In genomic region chr17:44002141-44002848, GRCh38 we compare ENCODE assay signal across 1 cellular context.
TF ChIP-seq lines count a peak whose summit lies in the region.

No MANE protein-coding gene starts in this region.

TF ChIP-seq in HepG2, 621 proteins besides CTCF, POLR2A, EP300 and RAD21 (continued from another document and continues in another):
- TF ChIP-seq, protein P1, sequence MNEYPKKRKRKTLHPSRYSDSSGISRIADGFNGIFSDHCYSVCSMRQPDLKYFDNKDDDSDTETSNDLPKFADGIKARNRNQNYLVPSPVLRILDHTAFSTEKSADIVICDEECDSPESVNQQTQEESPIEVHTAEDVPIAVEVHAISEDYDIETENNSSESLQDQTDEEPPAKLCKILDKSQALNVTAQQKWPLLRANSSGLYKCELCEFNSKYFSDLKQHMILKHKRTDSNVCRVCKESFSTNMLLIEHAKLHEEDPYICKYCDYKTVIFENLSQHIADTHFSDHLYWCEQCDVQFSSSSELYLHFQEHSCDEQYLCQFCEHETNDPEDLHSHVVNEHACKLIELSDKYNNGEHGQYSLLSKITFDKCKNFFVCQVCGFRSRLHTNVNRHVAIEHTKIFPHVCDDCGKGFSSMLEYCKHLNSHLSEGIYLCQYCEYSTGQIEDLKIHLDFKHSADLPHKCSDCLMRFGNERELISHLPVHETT (CRISPR knock-in tag; conservative IDR thresholded peaks at IDR 0.05) = peak; percentile 71; the same call in 1 of the 2 replicates
- TF ChIP-seq KLF6 (CRISPR knock-in tag; IDR thresholded peaks at IDR 0.05) = peak; percentile 97
- peak; percentile 88; the same call in 1 of the 2 replicates for TF ChIP-seq HMGXB3 (CRISPR knock-in tag; IDR thresholded peaks at IDR 0.05; ENCODE audit: borderline replicate concordance)
- peak; percentile 91; the same call in 1 of the 3 replicates for TF ChIP-seq MXI1 (IDR thresholded peaks at IDR 0.05; ENCODE audit: borderline replicate concordance, low read depth, low read length)
- TF ChIP-seq ZNF747 (CRISPR knock-in tag; IDR thresholded peaks at IDR 0.05; ENCODE audit: borderline replicate concordance) = 0 out of 2 replicates have a peak, but pooled peaks have one; percentile 58
- TF ChIP-seq, protein P2, sequence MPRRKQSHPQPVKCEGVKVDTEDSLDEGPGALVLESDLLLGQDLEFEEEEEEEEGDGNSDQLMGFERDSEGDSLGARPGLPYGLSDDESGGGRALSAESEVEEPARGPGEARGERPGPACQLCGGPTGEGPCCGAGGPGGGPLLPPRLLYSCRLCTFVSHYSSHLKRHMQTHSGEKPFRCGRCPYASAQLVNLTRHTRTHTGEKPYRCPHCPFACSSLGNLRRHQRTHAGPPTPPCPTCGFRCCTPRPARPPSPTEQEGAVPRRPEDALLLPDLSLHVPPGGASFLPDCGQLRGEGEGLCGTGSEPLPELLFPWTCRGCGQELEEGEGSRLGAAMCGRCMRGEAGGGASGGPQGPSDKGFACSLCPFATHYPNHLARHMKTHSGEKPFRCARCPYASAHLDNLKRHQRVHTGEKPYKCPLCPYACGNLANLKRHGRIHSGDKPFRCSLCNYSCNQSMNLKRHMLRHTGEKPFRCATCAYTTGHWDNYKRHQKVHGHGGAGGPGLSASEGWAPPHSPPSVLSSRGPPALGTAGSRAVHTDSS (CRISPR knock-in tag; conservative IDR thresholded peaks at IDR 0.05) = no peak
- TF ChIP-seq, protein P3, sequence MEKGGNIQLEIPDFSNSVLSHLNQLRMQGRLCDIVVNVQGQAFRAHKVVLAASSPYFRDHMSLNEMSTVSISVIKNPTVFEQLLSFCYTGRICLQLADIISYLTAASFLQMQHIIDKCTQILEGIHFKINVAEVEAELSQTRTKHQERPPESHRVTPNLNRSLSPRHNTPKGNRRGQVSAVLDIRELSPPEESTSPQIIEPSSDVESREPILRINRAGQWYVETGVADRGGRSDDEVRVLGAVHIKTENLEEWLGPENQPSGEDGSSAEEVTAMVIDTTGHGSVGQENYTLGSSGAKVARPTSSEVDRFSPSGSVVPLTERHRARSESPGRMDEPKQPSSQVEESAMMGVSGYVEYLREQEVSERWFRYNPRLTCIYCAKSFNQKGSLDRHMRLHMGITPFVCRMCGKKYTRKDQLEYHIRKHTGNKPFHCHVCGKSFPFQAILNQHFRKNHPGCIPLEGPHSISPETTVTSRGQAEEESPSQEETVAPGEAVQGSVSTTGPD (CRISPR knock-in tag; IDR thresholded peaks at IDR 0.05) = no peak
- TF ChIP-seq, protein P4, sequence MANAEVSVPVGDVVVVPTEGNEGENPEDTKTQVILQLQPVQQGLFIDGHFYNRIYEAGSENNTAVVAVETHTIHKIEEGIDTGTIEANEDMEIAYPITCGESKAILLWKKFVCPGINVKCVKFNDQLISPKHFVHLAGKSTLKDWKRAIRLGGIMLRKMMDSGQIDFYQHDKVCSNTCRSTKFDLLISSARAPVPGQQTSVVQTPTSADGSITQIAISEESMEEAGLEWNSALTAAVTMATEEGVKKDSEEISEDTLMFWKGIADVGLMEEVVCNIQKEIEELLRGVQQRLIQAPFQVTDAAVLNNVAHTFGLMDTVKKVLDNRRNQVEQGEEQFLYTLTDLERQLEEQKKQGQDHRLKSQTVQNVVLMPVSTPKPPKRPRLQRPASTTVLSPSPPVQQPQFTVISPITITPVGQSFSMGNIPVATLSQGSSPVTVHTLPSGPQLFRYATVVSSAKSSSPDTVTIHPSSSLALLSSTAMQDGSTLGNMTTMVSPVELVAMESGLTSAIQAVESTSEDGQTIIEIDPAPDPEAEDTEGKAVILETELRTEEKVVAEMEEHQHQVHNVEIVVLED (CRISPR knock-in tag; IDR thresholded peaks at IDR 0.05; ENCODE audit: borderline replicate concordance) = no peak
- TF ChIP-seq ZNF724P (CRISPR knock-in tag; IDR thresholded peaks at IDR 0.05; ENCODE audit: borderline replicate concordance) = peak; percentile 63; the same call in 1 of the 2 replicates
- TF ChIP-seq ARNT (IDR thresholded peaks at IDR 0.05) = no peak
- no peak for TF ChIP-seq MAF1 (CRISPR knock-in tag; IDR thresholded peaks at IDR 0.05; ENCODE audit: borderline replicate concordance)
- no peak for TF ChIP-seq ZNF790 (CRISPR knock-in tag; IDR thresholded peaks at IDR 0.05; ENCODE audit: borderline replicate concordance)
- TF ChIP-seq ZEB1 (IDR thresholded peaks at IDR 0.05; ENCODE audit: insufficient replicate concordance, low read depth) = no peak
- peak; percentile 76 for TF ChIP-seq SKIL (CRISPR knock-in tag; IDR thresholded peaks at IDR 0.05; ENCODE audit: borderline replicate concordance)
- no peak for TF ChIP-seq ZNF576 (CRISPR knock-in tag; IDR thresholded peaks at IDR 0.05)
- TF ChIP-seq ZNF644 (CRISPR knock-in tag; IDR thresholded peaks at IDR 0.05; ENCODE audit: low read depth) = 0 out of 2 replicates have a peak, but pooled peaks have one; percentile 35
- TF ChIP-seq RBM39 (IDR thresholded peaks at IDR 0.05; ENCODE audit: low read depth, low read length, poor library complexity, severe bottlenecking) = no peak
- peak; percentile 42 for TF ChIP-seq PATZ1 (CRISPR knock-in tag; IDR thresholded peaks at IDR 0.05)
- peak; percentile 80; the same call in 1 of the 2 replicates for TF ChIP-seq CEBPB (IDR thresholded peaks at IDR 0.05; ENCODE audit: borderline replicate concordance, low read depth, low read length)
- no peak for TF ChIP-seq CCAR2 (optimal IDR thresholded peaks at IDR 0.05; ENCODE audit: low read depth, low read length)
- TF ChIP-seq ZNF703 (CRISPR knock-in tag; IDR thresholded peaks at IDR 0.05; ENCODE audit: borderline replicate concordance) = no peak
- peak; percentile 66; the same call in 1 of the 2 replicates for TF ChIP-seq ZNF431 (CRISPR knock-in tag; IDR thresholded peaks at IDR 0.05; ENCODE audit: borderline replicate concordance, low read depth)
- TF ChIP-seq ZSCAN31 (CRISPR knock-in tag; IDR thresholded peaks at IDR 0.05; ENCODE audit: low read depth) = no peak
- no peak for TF ChIP-seq ZUFSP (CRISPR knock-in tag; IDR thresholded peaks at IDR 0.05; ENCODE audit: borderline replicate concordance)
- TF ChIP-seq, protein P5, sequence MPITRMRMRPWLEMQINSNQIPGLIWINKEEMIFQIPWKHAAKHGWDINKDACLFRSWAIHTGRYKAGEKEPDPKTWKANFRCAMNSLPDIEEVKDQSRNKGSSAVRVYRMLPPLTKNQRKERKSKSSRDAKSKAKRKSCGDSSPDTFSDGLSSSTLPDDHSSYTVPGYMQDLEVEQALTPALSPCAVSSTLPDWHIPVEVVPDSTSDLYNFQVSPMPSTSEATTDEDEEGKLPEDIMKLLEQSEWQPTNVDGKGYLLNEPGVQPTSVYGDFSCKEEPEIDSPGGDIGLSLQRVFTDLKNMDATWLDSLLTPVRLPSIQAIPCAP (CRISPR knock-in tag; IDR thresholded peaks at IDR 0.05; ENCODE audit: low read depth) = no peak
- TF ChIP-seq ZNF580 (CRISPR knock-in tag; IDR thresholded peaks at IDR 0.05; ENCODE audit: borderline replicate concordance, low read depth) = peak; percentile 94
- TF ChIP-seq, protein P6, sequence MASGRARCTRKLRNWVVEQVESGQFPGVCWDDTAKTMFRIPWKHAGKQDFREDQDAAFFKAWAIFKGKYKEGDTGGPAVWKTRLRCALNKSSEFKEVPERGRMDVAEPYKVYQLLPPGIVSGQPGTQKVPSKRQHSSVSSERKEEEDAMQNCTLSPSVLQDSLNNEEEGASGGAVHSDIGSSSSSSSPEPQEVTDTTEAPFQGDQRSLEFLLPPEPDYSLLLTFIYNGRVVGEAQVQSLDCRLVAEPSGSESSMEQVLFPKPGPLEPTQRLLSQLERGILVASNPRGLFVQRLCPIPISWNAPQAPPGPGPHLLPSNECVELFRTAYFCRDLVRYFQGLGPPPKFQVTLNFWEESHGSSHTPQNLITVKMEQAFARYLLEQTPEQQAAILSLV (CRISPR knock-in tag; IDR thresholded peaks at IDR 0.05; ENCODE audit: borderline replicate concordance) = no peak; the same call in 1 of the 2 replicates
